In the genomic region with DNA sequence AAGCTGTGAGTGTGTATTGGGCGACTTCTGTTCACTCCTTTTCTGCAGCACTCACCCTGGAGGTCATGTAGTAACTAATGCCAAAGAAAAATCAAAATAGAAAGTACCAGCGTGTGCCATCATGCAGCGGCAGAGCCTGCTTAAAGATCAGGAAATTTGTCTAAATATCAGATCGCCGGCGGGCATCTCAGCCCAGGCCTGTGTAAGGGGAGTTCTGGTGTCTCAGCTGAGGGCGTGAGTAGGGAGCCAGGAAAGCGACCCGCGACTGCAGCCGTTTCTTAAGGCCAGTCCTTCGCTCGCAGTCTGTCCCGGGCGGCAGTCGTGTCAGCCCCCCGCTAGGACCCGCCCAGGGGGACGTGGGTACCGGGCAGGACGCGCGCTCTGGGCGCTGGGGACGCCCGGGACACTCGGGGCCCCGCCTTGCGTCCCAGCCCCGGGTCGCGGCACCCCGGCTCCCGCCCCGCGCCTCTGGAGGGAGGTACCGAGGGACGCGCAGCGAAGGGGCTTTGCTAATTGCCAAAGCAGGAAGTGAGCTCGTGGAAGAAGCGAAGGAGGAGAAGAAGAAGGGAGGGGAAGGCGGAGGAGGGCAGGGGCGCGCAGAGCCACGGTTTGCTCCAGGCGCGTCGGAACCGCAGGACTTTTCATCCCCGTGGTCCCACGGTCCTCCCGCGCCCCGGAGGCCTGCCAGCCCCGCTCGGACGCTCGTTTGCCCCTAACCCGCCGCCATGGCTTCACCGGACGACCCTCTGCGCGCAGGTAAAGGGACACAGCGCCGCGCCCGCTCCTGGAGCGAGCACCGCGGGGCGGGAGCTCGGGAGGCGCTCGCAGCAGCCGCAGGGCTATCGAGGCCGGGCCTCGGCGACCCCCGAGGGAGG, we compare ENCODE assay signal across 1 cellular context.
A peak's percentile ranks its signal among the peaks of the same experiment; 100 is the strongest.
TF ChIP-seq lines count a peak whose summit lies in the region.

No MANE protein-coding gene starts in this region.

TF ChIP-seq in HEK293, 187 proteins besides CTCF, POLR2A, EP300 and RAD21 (continued from another document):
- TF ChIP-seq, protein P1, sequence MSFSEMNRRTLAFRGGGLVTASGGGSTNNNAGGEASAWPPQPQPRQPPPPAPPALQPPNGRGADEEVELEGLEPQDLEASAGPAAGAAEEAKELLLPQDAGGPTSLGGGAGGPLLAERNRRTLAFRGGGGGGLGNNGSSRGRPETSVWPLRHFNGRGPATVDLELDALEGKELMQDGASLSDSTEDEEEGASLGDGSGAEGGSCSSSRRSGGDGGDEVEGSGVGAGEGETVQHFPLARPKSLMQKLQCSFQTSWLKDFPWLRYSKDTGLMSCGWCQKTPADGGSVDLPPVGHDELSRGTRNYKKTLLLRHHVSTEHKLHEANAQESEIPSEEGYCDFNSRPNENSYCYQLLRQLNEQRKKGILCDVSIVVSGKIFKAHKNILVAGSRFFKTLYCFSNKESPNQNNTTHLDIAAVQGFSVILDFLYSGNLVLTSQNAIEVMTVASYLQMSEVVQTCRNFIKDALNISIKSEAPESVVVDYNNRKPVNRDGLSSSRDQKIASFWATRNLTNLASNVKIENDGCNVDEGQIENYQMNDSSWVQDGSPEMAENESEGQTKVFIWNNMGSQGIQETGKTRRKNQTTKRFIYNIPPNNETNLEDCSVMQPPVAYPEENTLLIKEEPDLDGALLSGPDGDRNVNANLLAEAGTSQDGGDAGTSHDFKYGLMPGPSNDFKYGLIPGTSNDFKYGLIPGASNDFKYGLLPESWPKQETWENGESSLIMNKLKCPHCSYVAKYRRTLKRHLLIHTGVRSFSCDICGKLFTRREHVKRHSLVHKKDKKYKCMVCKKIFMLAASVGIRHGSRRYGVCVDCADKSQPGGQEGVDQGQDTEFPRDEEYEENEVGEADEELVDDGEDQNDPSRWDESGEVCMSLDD (tag by site-specific recombination; IDR thresholded peaks at IDR 0.05), result peak; percentile 72
- peak; percentile 80 for TF ChIP-seq ZNF600 (tag by site-specific recombination; IDR thresholded peaks at IDR 0.05)
